Comparison of ENCODE assay signal across 23 cellular contexts in genomic region chr5:147735621-147736125, GRCh38. TPM values are rescaled to one million over a fixed set of nuclear protein-coding genes. Genes with fewer than 3 reads are reported as not detected.
"Had no signal": no experiment of that assay in that cellular context is flagged by ENCODE, and none has a peak within 500 bp of the region (broad histone marks: within the 10 kb centered on the region; RNA-seq: fewer than 3 reads in every experiment).

No MANE protein-coding gene starts in this region.

- DNase-seq: activated CD4-positive, alpha-beta T cell treated with anti-CD3 and anti-CD28 coated beads for 48 hours; activated CD4-positive, alpha-beta T cell treated with anti-CD3 and anti-CD28 coated beads, Interleukin-2, amount 50 U/mL, for 4 hours; activated CD4-positive, CD25-positive, alpha-beta regulatory T cell treated with anti-CD3 and anti-CD28 coated beads, Interleukin-2, amount 50 U/mL, for 72 hours; activated CD8-positive, alpha-beta memory T cell treated with anti-CD3 and anti-CD28 coated beads, Interleukin-2, amount 50 U/mL, for 48 hours; activated CD8-positive, alpha-beta T cell treated with anti-CD3 and anti-CD28 coated beads, Interleukin-2, amount 10 ng/mL, durations not matched to agents 7 days and 5 days; activated naive CD4-positive, alpha-beta T cell treated with anti-CD3 and anti-CD28 coated beads, Interleukin-2, amount 50 U/mL, for 16 hours; activated naive CD8-positive, alpha-beta T cell treated with anti-CD3 and anti-CD28 coated beads, Interleukin-2, amount 10 ng/mL, durations not matched to agents 7 days and 5 days; activated T-cell treated with anti-CD3 and anti-CD28 coated beads, Interleukin-2, amount 50 U/mL, for 1 hour; adrenal gland; anterior cingulate cortex; cerebellar nuclear complex; KG1; MV-4-11; NCI-H1417 treated with DMSO at 0.1 percent for 48 hours; NCI-H1694; NCI-H510A; NCI-H526 treated with DMSO at 0.1 percent for 48 hours; PC-9; SHP77 treated with DMSO at 0.1 percent for 48 hours; T-cell; T-helper 2 cell; T1000 had no signal

- H3K4me1 ChIP-seq: adrenal gland had no signal

- H3K4me3 ChIP-seq: adrenal gland, PC-9 had no signal

- H3K27me3 ChIP-seq: adrenal gland had no signal

- H3K36me3 ChIP-seq: adrenal gland had no signal

- ATAC-seq: activated CD8-positive, alpha-beta T cell treated with anti-CD3 and anti-CD28 coated beads, Interleukin-2, amount 10 ng/mL, durations not matched to agents 7 days and 5 days; T-cell had no signal

- H3K27ac ChIP-seq: adrenal gland, PC-9 had no signal

- H3K9me3 ChIP-seq: adrenal gland had no signal

- H3K4me2 ChIP-seq: PC-9 had no signal

- H2AFZ ChIP-seq: PC-9 had no signal

RNA-seq across cellular contexts. Expression of gene JAKMIP2, which starts 46.9 kb away (rescaled TPM):
- total RNA-seq: MCF 10A, PC-9 had no signal
